Comparison of ENCODE assay signal across 10 cellular contexts in genomic region chr6:68876792-68877493, GRCh38.
DNase-seq lines count a peak whose midpoint lies in the region; ATAC-seq, FAIRE-seq and TF ChIP-seq lines count a peak whose summit lies in the region.
"Had no signal": no experiment of that assay in that cellular context is flagged by ENCODE, and none has a peak within 500 bp of the region (broad histone marks: within the 10 kb centered on the region; RNA-seq: fewer than 3 reads in every experiment).

No MANE protein-coding gene starts in this region.

- H3K27ac ChIP-seq in RWPE2 (ENCODE audit: poor library complexity, severe bottlenecking) (no peak overlapping the region), kidney (ENCODE audit: low read depth in 2 of 2, low read length in 2 of 2) (no peak overlapping the region), Peyer's patch (no peak overlapping the region), aorta (ENCODE audit: low read depth in 1 of 2, low read length in 2 of 2) (no peak overlapping the region)
- H3K27ac ChIP-seq: BLaER1 treated with 17β-estradiol and CSF1 and Interleukin-3, amounts not matched to agents 10 nM and 100 nM had no signal

- H3K4me1 ChIP-seq in RWPE2 (ENCODE audit: insufficient read depth, poor library complexity, severe bottlenecking) (no peaks in the 10 kb centered on the region), kidney (ENCODE audit: control insufficient read depth in 1 of 2, insufficient read depth in 1 of 2, low read depth in 1 of 2, low read length in 2 of 2) (no peaks in the 10 kb centered on the region), Peyer's patch (no peaks in the 10 kb centered on the region), aorta (ENCODE audit: control insufficient read depth in 1 of 2, insufficient read depth in 2 of 2, low read length in 2 of 2) (no peaks in the 10 kb centered on the region)
- H3K4me1 ChIP-seq: BLaER1 treated with 17β-estradiol and CSF1 and Interleukin-3, amounts not matched to agents 10 nM and 100 nM had no signal

- H3K9ac ChIP-seq in kidney (ENCODE audit: low read length in 2 of 2): no peak overlapping the region
- H3K9ac ChIP-seq: BLaER1 treated with 17β-estradiol and CSF1 and Interleukin-3, amounts not matched to agents 10 nM and 100 nM had no signal

- TF ChIP-seq CTCF in RWPE2 (IDR thresholded peaks at IDR 0.05; ENCODE audit: poor library complexity, severe bottlenecking): peak; percentile 68
- peak; percentile 4 for TF ChIP-seq CTCF in kidney (IDR thresholded peaks at IDR 0.05; ENCODE audit: borderline replicate concordance, extremely low read depth, insufficient read depth)
- TF ChIP-seq CTCF in Peyer's patch (IDR thresholded peaks at IDR 0.05): peak in 1 of 6 experiments; percentile 13

- intact Hi-C loops in kidney (cut with DNase I): no loop called here
- intact Hi-C loops in aorta (cut with DNase I): no loop called here

- H3K9me3 ChIP-seq in RWPE2 (ENCODE audit: severe bottlenecking): no peaks in the 10 kb centered on the region
- H3K9me3 ChIP-seq in kidney (ENCODE audit: control insufficient read depth in 1 of 2, low read length in 2 of 2): no peaks in the 10 kb centered on the region
- no peaks in the 10 kb centered on the region for H3K9me3 ChIP-seq in Peyer's patch
- H3K9me3 ChIP-seq in aorta (ENCODE audit: control insufficient read depth, low read length): no peaks in the 10 kb centered on the region

- TF ChIP-seq POLR2A in Peyer's patch (IDR thresholded peaks at IDR 0.05): no peak

- no peaks in the 10 kb centered on the region for H3K36me3 ChIP-seq in RWPE2 (ENCODE audit: low read depth)
- no peaks in the 10 kb centered on the region for H3K36me3 ChIP-seq in kidney (ENCODE audit: control insufficient read depth in 1 of 2, insufficient read depth in 2 of 2, low read length in 2 of 2)
- no peaks in the 10 kb centered on the region for H3K36me3 ChIP-seq in Peyer's patch
- H3K36me3 ChIP-seq in aorta (ENCODE audit: control insufficient read depth in 1 of 2, insufficient read depth in 2 of 2, low read length in 1 of 2): no peaks in the 10 kb centered on the region
- H3K36me3 ChIP-seq: BLaER1 treated with 17β-estradiol and CSF1 and Interleukin-3, amounts not matched to agents 10 nM and 100 nM had no signal

- peak; percentile 82 for FAIRE-seq in kidney (lab: Jason Lieb, UNC)

- 16% methylated on average over 2 of the region's 2 CpGs for WGBS in aorta, 2 donors

- H3K4me3 ChIP-seq in RWPE2 (ENCODE audit: severe bottlenecking): no peak overlapping the region
- H3K4me3 ChIP-seq in kidney (ENCODE audit: low read length in 2 of 2): no peak overlapping the region
- no peak overlapping the region for H3K4me3 ChIP-seq in Peyer's patch
- no peak overlapping the region for H3K4me3 ChIP-seq in aorta (ENCODE audit: low read length in 2 of 2)
- H3K4me3 ChIP-seq: BLaER1 treated with 17β-estradiol and CSF1 and Interleukin-3, amounts not matched to agents 10 nM and 100 nM had no signal

- DNase-seq in NCI-H2081 (lab: John Stamatoyannopoulos, UW) (peak; percentile 25 to 33), NCI-H2081 treated with DMSO at 0.1 percent for 48 hours (lab: John Stamatoyannopoulos, UW) (no peak), RWPE2 (ENCODE audit: low spot score) (no peak), kidney (no peak), Peyer's patch (no peak), aorta (no peak)
- DNase-seq in effector CD4-positive, alpha-beta T cell: no peak
- DNase-seq: activated B cell treated with CpG ODN at 0.5 μM for 24 hours had no signal

- H3K27me3 ChIP-seq in RWPE2 (ENCODE audit: insufficient read depth, poor library complexity, severe bottlenecking) (peaks cover 5% of the 10 kb centered on the region), Peyer's patch (no peaks in the 10 kb centered on the region), aorta (ENCODE audit: control insufficient read depth in 1 of 2, insufficient read depth in 2 of 2, low read length in 1 of 2) (no peaks in the 10 kb centered on the region)
- H3K27me3 ChIP-seq: BLaER1 treated with 17β-estradiol and CSF1 and Interleukin-3, amounts not matched to agents 10 nM and 100 nM had no signal

- ATAC-seq in HG03521 (IDR thresholded peaks at IDR 0.05; ENCODE audit: unreplicated experiment) (peak; percentile 56), RWPE2 (ENCODE audit: low read depth) (no peak), aorta (ENCODE audit: low FRiP score) (no peak)

Comparison
In these comparisons a context has a peak if more than half of its experiments do, and no peak if none do; other contexts are left out.
1. DNase-seq: peak in NCI-H2081 (2 of 2); none in NCI-H2081 treated with DMSO at 0.1 percent for 48 hours (single experiment), RWPE2 (single experiment), kidney (single experiment), Peyer's patch (0 of 3), effector CD4-positive, alpha-beta T cell (single experiment) and aorta (0 of 2).